7 cellular contexts compared by ENCODE assay signal in the genomic region with DNA sequence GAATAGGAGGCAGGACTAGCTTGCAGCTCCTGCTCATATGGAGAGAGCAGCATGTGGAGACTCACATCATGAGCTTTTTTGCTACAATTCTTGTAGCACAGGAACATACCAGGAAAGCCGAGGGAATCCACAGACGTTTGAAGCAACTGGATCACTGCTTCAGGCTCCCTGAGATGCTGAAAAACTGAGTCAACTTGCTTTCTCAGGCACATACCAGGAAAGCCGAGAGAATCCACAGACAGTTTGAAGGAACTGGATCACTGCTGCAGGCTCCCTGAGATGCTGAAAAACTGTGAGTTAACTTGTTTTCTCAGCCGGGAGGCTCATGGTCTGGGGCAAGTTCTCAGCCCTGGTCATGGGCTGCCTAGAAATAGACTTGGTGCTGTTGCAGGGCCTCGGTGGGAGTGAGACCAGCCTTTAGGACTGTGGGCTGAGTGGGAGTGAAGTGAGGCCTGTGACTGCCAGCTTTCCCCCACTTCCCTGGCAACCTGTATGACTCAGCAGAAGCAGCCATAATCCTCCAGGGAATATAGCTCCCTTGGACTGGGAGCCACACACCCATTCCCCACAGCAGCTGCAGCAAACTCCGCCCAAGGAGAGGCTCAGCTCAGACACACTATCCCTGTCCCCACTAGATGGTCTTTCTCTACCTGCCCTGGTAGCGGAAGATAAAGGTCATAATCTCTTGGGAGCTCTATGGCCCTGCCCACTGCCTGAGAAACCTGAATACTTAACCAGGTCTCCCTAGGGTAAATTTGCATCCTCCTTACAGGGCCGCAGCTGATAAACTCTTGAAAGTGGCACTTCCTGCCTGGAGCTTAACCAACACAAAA. TPM values are rescaled to one million over a fixed set of nuclear protein-coding genes. Genes with fewer than 3 reads are reported as not detected.
DNase-seq lines count a peak whose midpoint lies in the region; ATAC-seq and TF ChIP-seq lines count a peak whose summit lies in the region.

No MANE protein-coding gene starts in this region.

- intact Hi-C loops in activated B cell treated with CpG ODN at 0.5 μM for 24 hours (cut with micrococcal nuclease), result no loop called here
- intact Hi-C loops in heart left ventricle (cut with DNase I), result no loop called here

- no peak for TF ChIP-seq POLR2A in heart left ventricle (IDR thresholded peaks at IDR 0.05)

- no peak overlapping the region for H3K27ac Mint-ChIP-seq in activated B cell treated with CpG ODN at 0.5 μM for 24 hours

- peaks cover 6% of the 10 kb centered on the region for H3K4me1 Mint-ChIP-seq in activated B cell treated with CpG ODN at 0.5 μM for 24 hours

- WGBS in heart left ventricle, 4 donors, result 76 to 83% (median 81%) methylated on average over 6 to 8 of the region's 8 CpGs

- peaks cover 17% of the 10 kb centered on the region for H3K27me3 Mint-ChIP-seq in activated B cell treated with CpG ODN at 0.5 μM for 24 hours

- no peaks in the 10 kb centered on the region for H3K36me3 ChIP-seq in heart left ventricle

- CTCF ChIA-PET in activated B cell treated with CpG ODN at 0.5 μM for 24 hours (lab: Charles Lee), result no interaction called here

- H3K4me1 ChIP-seq in heart left ventricle, result no peaks in the 10 kb centered on the region

- TF ChIP-seq CTCF in activated B cell treated with CpG ODN at 0.5 μM for 24 hours (IDR thresholded peaks at IDR 0.05), result no peak
- TF ChIP-seq CTCF in heart left ventricle (IDR thresholded peaks at IDR 0.05), result no peak

- H3K4me3 Mint-ChIP-seq in activated B cell treated with CpG ODN at 0.5 μM for 24 hours, result no peak overlapping the region

- H3K27ac ChIP-seq in heart left ventricle, result no peak overlapping the region

- ATAC-seq in GM19438 (IDR thresholded peaks at IDR 0.05; ENCODE audit: low read depth, unreplicated experiment) (peak; percentile 97), HG03432 (IDR thresholded peaks at IDR 0.05; ENCODE audit: unreplicated experiment) (peak; percentile 90), activated B cell treated with CpG ODN at 0.5 μM for 24 hours (ENCODE audit: low read depth) (peak; percentile 25), heart left ventricle (no peak), HG02970 (IDR thresholded peaks at IDR 0.05; ENCODE audit: low FRiP score, unreplicated experiment) (no peak), GM21447 (IDR thresholded peaks at IDR 0.05; ENCODE audit: unreplicated experiment) (no peak)

- no peaks in the 10 kb centered on the region for H3K36me3 Mint-ChIP-seq in activated B cell treated with CpG ODN at 0.5 μM for 24 hours (ENCODE audit: low read depth)

- DNase-seq in activated B cell treated with CpG ODN at 0.5 μM for 24 hours, result no peak
- DNase-seq in superior temporal gyrus (ENCODE audit: extremely low spot score), result peak; percentile 28
- no peak for DNase-seq in heart left ventricle

- POLR2A ChIA-PET in activated B cell treated with CpG ODN at 0.5 μM for 24 hours (lab: Charles Lee), result no interaction called here

- no peak overlapping the region for H3K4me3 ChIP-seq in heart left ventricle

- H3K9me3 Mint-ChIP-seq in activated B cell treated with CpG ODN at 0.5 μM for 24 hours, result peaks cover 22% of the 10 kb centered on the region

- peaks cover 0 to 31% (median 12%) of the 10 kb centered on the region in 12 donors for H3K9me3 ChIP-seq in heart left ventricle

- no peaks in the 10 kb centered on the region for H3K27me3 ChIP-seq in heart left ventricle

RNA-seq across cellular contexts. Expression of gene PFN2, which starts 51.9 kb away (rescaled TPM):
- 3.4 and 5.4 TPM in 2 replicates for total RNA-seq in activated B cell treated with CpG ODN at 0.5 μM for 24 hours
- 10 to 100 TPM; 31.9 to 89.3 (median 66.1) TPM for total RNA-seq in heart left ventricle
- 10 to 100 TPM; 31.4 to 83.4 TPM for polyA plus RNA-seq in heart left ventricle

Comparison
In these comparisons a context has a peak if more than half of its experiments do, and no peak if none do; other contexts are left out.
1. ATAC-seq: peak in GM19438 (single experiment), HG03432 (single experiment) and activated B cell treated with CpG ODN at 0.5 μM for 24 hours (single experiment); none in heart left ventricle (0 of 4), HG02970 (single experiment) and GM21447 (single experiment).